In genomic region chr1:30948278-30948677, GRCh38 we compare ENCODE assay signal across 11 cellular contexts.
"Had no signal": no experiment of that assay in that cellular context is flagged by ENCODE, and none has a peak within 500 bp of the region (broad histone marks: within the 10 kb centered on the region; RNA-seq: fewer than 3 reads in every experiment).

No MANE protein-coding gene starts in this region.

- H3K9me3 ChIP-seq: ovary had no signal

- H3K36me3 ChIP-seq: ovary had no signal

- ATAC-seq: foreskin keratinocyte, sciatic nerve had no signal

- H3K4me1 ChIP-seq: foreskin keratinocyte, neural progenitor cell had no signal

- H3K4me3 Mint-ChIP-seq: activated T-helper 1 cell treated with anti-CD3 and anti-CD28 coated beads, Interleukin-12 subunit alpha, Interleukin-12 subunit beta, Interleukin-2, Interleukin-4 antibody, amounts not matched to agents 30 ng/mL and 10 ng/mL and 1 ng/mL, durations not matched to agents 14 hours and 24 hours and 36 hours; neural progenitor cell had no signal

- H3K4me3 ChIP-seq: coronary artery, neural progenitor cell, ovary had no signal

- H3K27ac Mint-ChIP-seq: neural progenitor cell had no signal

- H3K9me3 Mint-ChIP-seq: activated T-helper 1 cell treated with anti-CD3 and anti-CD28 coated beads, Interleukin-12 subunit alpha, Interleukin-12 subunit beta, Interleukin-2, Interleukin-4 antibody, amounts not matched to agents 30 ng/mL and 10 ng/mL and 1 ng/mL, durations not matched to agents 14 hours and 24 hours and 36 hours; neural progenitor cell had no signal

- DNase-seq: activated CD4-positive, alpha-beta T cell treated with anti-CD3 and anti-CD28 coated beads, Interleukin-2, amount 50 U/mL, for 48 hours; activated CD4-positive, CD25-positive, alpha-beta regulatory T cell treated with anti-CD3 and anti-CD28 coated beads, Interleukin-2, amount 50 U/mL, for 72 hours; caudate nucleus; foreskin keratinocyte; head of caudate nucleus; ovary; SW 1271 had no signal

- H3K27ac ChIP-seq: coronary artery, foreskin keratinocyte, neural progenitor cell, ovary had no signal

- H3K27me3 ChIP-seq: foreskin keratinocyte, neural progenitor cell, ovary had no signal
